16 cellular contexts compared by ENCODE assay signal in genomic region chr13:100274942-100275506, GRCh38.
DNase-seq lines count a peak whose midpoint lies in the region; ATAC-seq and TF ChIP-seq lines count a peak whose summit lies in the region.
"Had no signal": no experiment of that assay in that cellular context is flagged by ENCODE, and none has a peak within 500 bp of the region (broad histone marks: within the 10 kb centered on the region; RNA-seq: fewer than 3 reads in every experiment).

No MANE protein-coding gene starts in this region.

- TF ChIP-seq CTCF in astrocyte of the spinal cord (IDR thresholded peaks at IDR 0.05; ENCODE audit: low read depth, low read length): no peak

- no peak overlapping the region for H3K4me3 Mint-ChIP-seq in activated T-helper 17 cell treated with anti-CD3 and anti-CD28 coated beads, Interleukin-2, amount 50 U/mL, for 72 hours
- H3K4me3 Mint-ChIP-seq: IgD-negative memory B cell had no signal

- no peaks in the 10 kb centered on the region for H3K4me1 Mint-ChIP-seq in activated T-helper 17 cell treated with anti-CD3 and anti-CD28 coated beads, Interleukin-2, amount 50 U/mL, for 72 hours

- no peaks in the 10 kb centered on the region for H3K27me3 Mint-ChIP-seq in activated T-helper 17 cell treated with anti-CD3 and anti-CD28 coated beads, Interleukin-2, amount 50 U/mL, for 72 hours
- H3K27me3 Mint-ChIP-seq: IgD-negative memory B cell, progenitor cell of endocrine pancreas had no signal

- H3K27ac Mint-ChIP-seq in activated T-helper 17 cell treated with anti-CD3 and anti-CD28 coated beads, Interleukin-2, amount 50 U/mL, for 72 hours: no peak overlapping the region
- H3K27ac Mint-ChIP-seq: IgD-negative memory B cell had no signal

- DNase-seq in ELF-1 (ENCODE audit: low read depth, low spot score) (peak; percentile 8), MV-4-11 (lab: John Stamatoyannopoulos, UW) (peak; percentile 81), astrocyte of the spinal cord (ENCODE audit: low read depth, low spot score) (peak; percentile 57), kidney tubule cell (ENCODE audit: low spot score) (peak; percentile 57)
- no peak for DNase-seq in effector CD4-positive, alpha-beta T cell
- DNase-seq: activated effector memory CD4-positive, alpha-beta T cell treated with Interleukin-2 at 50 U/mL for 16 hours; body of pancreas; foreskin fibroblast; NCI-H1694 treated with DMSO at 0.1 percent for 48 hours; NCI-H526 treated with DMSO at 0.1 percent for 48 hours had no signal

- H3K4me3 ChIP-seq in astrocyte of the spinal cord (ENCODE audit: low read depth, low read length): no peak overlapping the region
- H3K4me3 ChIP-seq: body of pancreas had no signal

- no peaks in the 10 kb centered on the region for H3K36me3 Mint-ChIP-seq in activated T-helper 17 cell treated with anti-CD3 and anti-CD28 coated beads, Interleukin-2, amount 50 U/mL, for 72 hours (ENCODE audit: low read depth)

- in situ Hi-C loops in astrocyte of the spinal cord (cut with HindIII; ENCODE audit: low sequenced_read_pairs): no loop called here

- H3K9me3 Mint-ChIP-seq in activated T-helper 17 cell treated with anti-CD3 and anti-CD28 coated beads, Interleukin-2, amount 50 U/mL, for 72 hours: no peaks in the 10 kb centered on the region
- H3K9me3 Mint-ChIP-seq: IgD-negative memory B cell had no signal

- ATAC-seq in GM21381 (IDR thresholded peaks at IDR 0.05; ENCODE audit: unreplicated experiment): no peak
- ATAC-seq in GM18867 (IDR thresholded peaks at IDR 0.05; ENCODE audit: unreplicated experiment): no peak
- ATAC-seq in activated T-helper 17 cell treated with anti-CD3 and anti-CD28 coated beads, Interleukin-2, amount 50 U/mL, for 72 hours (replicated peaks): no peak
- ATAC-seq: body of pancreas, Right ventricle myocardium inferior had no signal
